Comparison of ENCODE assay signal across 4 cellular contexts in the genomic region with DNA sequence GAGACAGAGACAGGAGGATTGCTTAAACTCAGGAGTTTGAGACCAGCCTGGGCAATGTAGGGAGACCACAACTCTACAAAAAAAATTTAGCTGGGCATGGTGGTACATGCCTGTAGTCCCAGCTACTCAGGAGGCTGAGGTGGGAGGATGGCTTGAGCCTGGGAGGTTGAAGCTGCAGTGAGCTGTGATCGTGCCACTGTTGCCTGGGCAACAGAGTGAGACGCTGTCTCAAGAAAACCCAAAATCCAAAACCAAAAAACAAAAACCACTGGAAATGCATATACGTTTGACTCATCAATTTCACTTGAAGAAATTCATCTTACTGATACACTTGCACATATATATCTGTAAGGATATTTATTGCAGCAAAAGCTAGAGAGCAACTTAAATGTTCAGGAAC. TPM values are rescaled to one million over a fixed set of nuclear protein-coding genes. Genes with fewer than 3 reads are reported as not detected.
"Had no signal": no experiment of that assay in that cellular context is flagged by ENCODE, and none has a peak within 500 bp of the region (broad histone marks: within the 10 kb centered on the region; RNA-seq: fewer than 3 reads in every experiment).

No MANE protein-coding gene starts in this region.

RNA-seq across cellular contexts. Expression of a gene that starts 52.3 kb away (rescaled TPM):
- total RNA-seq: HepG2, HT1080, IMR-90, SJSA1 had no signal
- polyA plus RNA-seq: HepG2, IMR-90 had no signal
